9 cellular contexts compared by ENCODE assay signal in the genomic region with DNA sequence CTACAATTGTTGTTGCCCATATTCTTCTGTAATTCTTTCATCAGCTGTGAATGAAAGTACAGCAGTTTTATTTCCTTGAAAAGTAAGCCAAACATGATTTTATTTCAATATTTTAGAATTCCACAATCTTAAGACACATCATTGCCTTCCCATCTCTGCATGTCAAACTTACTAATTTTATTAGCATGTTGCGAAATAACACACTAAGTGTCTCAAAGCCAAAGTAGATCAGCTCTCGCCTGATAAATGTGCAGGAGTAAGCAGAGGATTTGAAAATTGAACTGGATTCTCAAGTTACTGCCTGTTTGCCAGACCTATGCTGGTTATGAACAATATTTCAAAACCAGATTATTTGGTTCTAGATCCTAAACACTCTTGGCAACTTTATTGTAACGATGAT. TPM values are rescaled to one million over a fixed set of nuclear protein-coding genes. Genes with fewer than 3 reads are reported as not detected.
DNase-seq lines count a peak whose midpoint lies in the region; ATAC-seq, FAIRE-seq and TF ChIP-seq lines count a peak whose summit lies in the region.
"Had no signal": no experiment of that assay in that cellular context is flagged by ENCODE, and none has a peak within 500 bp of the region (broad histone marks: within the 10 kb centered on the region; RNA-seq: fewer than 3 reads in every experiment).

No MANE protein-coding gene starts in this region.

- peaks cover 99% of the 10 kb centered on the region for H3K79me2 ChIP-seq in HepG2 (ENCODE audit: insufficient read depth, low read length)

- H3K27me3 ChIP-seq in right cardiac atrium (ENCODE audit: control insufficient read depth, insufficient read depth), result no peaks in the 10 kb centered on the region
- H3K27me3 ChIP-seq in HepG2 (ENCODE audit: control insufficient read depth in 1 of 2, insufficient read depth in 2 of 2, low read length in 2 of 2), result no peaks in the 10 kb centered on the region
- no peaks in the 10 kb centered on the region for H3K27me3 ChIP-seq in H7 (ENCODE audit: control insufficient read depth, insufficient read depth, low read length)

- peaks cover 80% of the 10 kb centered on the region for H3K4me1 Mint-ChIP-seq in activated T-helper 2 cell treated with anti-CD3 and anti-CD28 coated beads, Interferon-gamma antibody, Interleukin-2, Interleukin-4, amounts not matched to agents 10 μg/mL and 5 μg/mL and 100 μg/mL, durations not matched to agents 14 hours and 24 hours and 36 hours (ENCODE audit: low read depth)

- H3K36me3 ChIP-seq in HepG2 (replicated peaks in 1 of 2; ENCODE audit: control insufficient read depth in 1 of 2, insufficient read depth in 2 of 2, low read length in 2 of 2) (peaks cover 14 to 71% of the 10 kb centered on the region in 2 experiments), urinary bladder (ENCODE audit: insufficient read depth) (no peaks in the 10 kb centered on the region), H7 (replicated peaks; ENCODE audit: control insufficient read depth, insufficient read depth, low read length) (peaks cover 2% of the 10 kb centered on the region; the same call in 1 of the 2 replicates)

- H3K4me2 ChIP-seq in HepG2 (ENCODE audit: low read depth, low read length), result peak overlapping the region; percentile 30

- H3K4me3 Mint-ChIP-seq in activated T-helper 2 cell treated with anti-CD3 and anti-CD28 coated beads, Interferon-gamma antibody, Interleukin-2, Interleukin-4, amounts not matched to agents 10 μg/mL and 5 μg/mL and 100 μg/mL, durations not matched to agents 14 hours and 24 hours and 36 hours (ENCODE audit: low read depth), result peak overlapping the region; percentile 75

- H3K4me1 ChIP-seq in right cardiac atrium (ENCODE audit: control insufficient read depth, insufficient read depth, low read length) (peaks cover 28% of the 10 kb centered on the region), HepG2 (ENCODE audit: insufficient read depth, low read length) (peaks cover 100% of the 10 kb centered on the region), urinary bladder (ENCODE audit: insufficient read depth) (peaks cover 4% of the 10 kb centered on the region)

- peaks cover 47% of the 10 kb centered on the region for H3K36me3 Mint-ChIP-seq in activated T-helper 2 cell treated with anti-CD3 and anti-CD28 coated beads, Interferon-gamma antibody, Interleukin-2, Interleukin-4, amounts not matched to agents 10 μg/mL and 5 μg/mL and 100 μg/mL, durations not matched to agents 14 hours and 24 hours and 36 hours (ENCODE audit: low read depth)

- DNase-seq in Right ventricle myocardium inferior (ENCODE audit: missing footprints) (no peak), right cardiac atrium (no peak), HepG2 (ENCODE audit: low spot score) (no peak), NCI-H1092 treated with DMSO at 0.1 percent for 48 hours (lab: John Stamatoyannopoulos, UW) (no peak), H7 (no peak)
- no peak for DNase-seq in activated T-helper 2 cell treated with anti-CD3 and anti-CD28 coated beads, Interferon-gamma antibody, Interleukin-2, Interleukin-4, amounts not matched to agents 10 μg/mL and 5 μg/mL and 100 μg/mL, durations not matched to agents 14 hours and 24 hours and 36 hours (ENCODE audit: low spot score)
- DNase-seq: dermis blood vessel endothelial cell had no signal

- H3K9me3 ChIP-seq in right cardiac atrium (ENCODE audit: control insufficient read depth, low read length), result no peaks in the 10 kb centered on the region
- no peaks in the 10 kb centered on the region for H3K9me3 ChIP-seq in HepG2 (ENCODE audit: low read length)

- H3K4me3 ChIP-seq in right cardiac atrium (ENCODE audit: low read length), result no peak overlapping the region
- no peak overlapping the region for H3K4me3 ChIP-seq in HepG2 (replicated peaks in 1 of 3; ENCODE audit: insufficient read depth in 1 of 3, low read depth in 2 of 3, low read length in 3 of 3)
- H3K4me3 ChIP-seq in urinary bladder (ENCODE audit: low read depth, low read length), result no peak overlapping the region
- H3K4me3 ChIP-seq in H7 (ENCODE audit: insufficient read depth, low read depth, low read length), result no peak overlapping the region

- in situ Hi-C loops in HepG2 (cut with HindIII; ENCODE audit: extremely low pct_ligation_motif_present, low pct_unique_long_range_greater_than_20kb), result no loop called here

- POLR2A ChIA-PET in HepG2 (lab: Yijun Ruan, JAX), result interaction anchor here (1.0 to 1.2 kb wide), 2 partner anchors 19 to 155 kb away, joined by 3 to 5 read pairs; no protein-coding TSS in a partner anchor

- H3K27ac ChIP-seq in right cardiac atrium (ENCODE audit: low read length) (no peak overlapping the region), HepG2 (ENCODE audit: extremely low read length, insufficient read depth, low read length) (peak overlapping the region; percentile 69), urinary bladder (ENCODE audit: low read depth) (peak overlapping the region; percentile 77)

- no peak for TF ChIP-seq CTCF in HepG2 (CRISPR knock-in tag; IDR thresholded peaks at IDR 0.05)

- no peak; a peak in 1 of 4 replicates for TF ChIP-seq POLR2A in HepG2 (IDR thresholded peaks at IDR 0.05; ENCODE audit: insufficient read depth in 1 of 2, low read depth in 2 of 2, low read length in 2 of 2)

- H3K27me3 Mint-ChIP-seq in activated T-helper 2 cell treated with anti-CD3 and anti-CD28 coated beads, Interferon-gamma antibody, Interleukin-2, Interleukin-4, amounts not matched to agents 10 μg/mL and 5 μg/mL and 100 μg/mL, durations not matched to agents 14 hours and 24 hours and 36 hours (ENCODE audit: low read depth), result no peaks in the 10 kb centered on the region

- BruUV-seq in HepG2 (replicated peaks; lab: Mats Ljungman, UMichigan), result no TSS peak

- WGBS in right cardiac atrium, result 60% methylated on average over 3 of the region's 3 CpGs
- WGBS in HepG2 (ENCODE audit: low lambda C conversion rate), result 95% methylated on average over 3 of the region's 3 CpGs
- 63% methylated on average over 3 of the region's 3 CpGs for WGBS in urinary bladder

- FAIRE-seq in HepG2 (lab: Jason Lieb, UNC), result no peak

- intact Hi-C loops in Right ventricle myocardium inferior (cut with DNase I) (no loop called here), right cardiac atrium (cut with DNase I) (no loop called here), HepG2 (cut with micrococcal nuclease; ENCODE audit: unreplicated experiment) (no loop called here)
- intact Hi-C loops in activated T-helper 2 cell treated with anti-CD3 and anti-CD28 coated beads, Interferon-gamma antibody, Interleukin-2, Interleukin-4, amounts not matched to agents 10 μg/mL and 5 μg/mL and 100 μg/mL, durations not matched to agents 14 hours and 24 hours and 36 hours (cut with micrococcal nuclease), result no loop called here

- no peak for TF ChIP-seq RAD21 in HepG2 (CRISPR knock-in tag; IDR thresholded peaks at IDR 0.05)

- no peaks in the 10 kb centered on the region for H3K9me3 Mint-ChIP-seq in activated T-helper 2 cell treated with anti-CD3 and anti-CD28 coated beads, Interferon-gamma antibody, Interleukin-2, Interleukin-4, amounts not matched to agents 10 μg/mL and 5 μg/mL and 100 μg/mL, durations not matched to agents 14 hours and 24 hours and 36 hours

- peak; percentile 34 for ATAC-seq in Right ventricle myocardium inferior
- ATAC-seq in right cardiac atrium, result no peak
- ATAC-seq in HepG2, result no peak
- ATAC-seq in HG03571 (IDR thresholded peaks at IDR 0.05; ENCODE audit: unreplicated experiment), result no peak

- H4K20me1 ChIP-seq in HepG2 (ENCODE audit: insufficient read depth, low read length), result peaks cover 98% of the 10 kb centered on the region

- H2AFZ ChIP-seq in HepG2 (ENCODE audit: low read length), result no peak overlapping the region

- CTCF ChIA-PET in HepG2 (lab: Yijun Ruan, JAX; ENCODE audit: low intra/inter-chr PET ratio, low total read pairs), result no interaction called here

- TF ChIP-seq EP300 in HepG2 (IDR thresholded peaks at IDR 0.05; ENCODE audit: low read depth in 2 of 2, low read length in 2 of 2) (no peak), HepG2 (CRISPR knock-in tag; IDR thresholded peaks at IDR 0.05; ENCODE audit: borderline replicate concordance) (no peak)

- H3K27ac Mint-ChIP-seq in activated T-helper 2 cell treated with anti-CD3 and anti-CD28 coated beads, Interferon-gamma antibody, Interleukin-2, Interleukin-4, amounts not matched to agents 10 μg/mL and 5 μg/mL and 100 μg/mL, durations not matched to agents 14 hours and 24 hours and 36 hours, result peak overlapping the region; percentile 99

- H3K9ac ChIP-seq in HepG2 (ENCODE audit: insufficient read depth, low read depth, low read length), result 0 out of 2 replicates have a peak overlapping the region, but pooled peaks have one; percentile 26

RNA-seq across cellular contexts. Expression of a gene that starts 25.7 kb away (rescaled TPM):
- total RNA-seq in Right ventricle myocardium inferior (186 TPM), right cardiac atrium (100 to 1,000 TPM; 196 to 255 (median 212) TPM), HepG2 (2016; rRNA removed; fragmentation: Illumina TruSeq; extraction: Trizol) (68.1 and 82.2 TPM in 2 replicates), urinary bladder (128 TPM)
- polyA plus RNA-seq in right cardiac atrium (77.7 TPM), HepG2 (2011; rRNA removed) (187 and 204 TPM in 2 replicates), urinary bladder (161 TPM)
- 19.5 and 19.8 TPM in 2 replicates for total RNA-seq in activated T-helper 2 cell treated with anti-CD3 and anti-CD28 coated beads, Interferon-gamma antibody, Interleukin-2, Interleukin-4, amounts not matched to agents 10 μg/mL and 5 μg/mL and 100 μg/mL, durations not matched to agents 14 hours and 24 hours and 36 hours
- total RNA-seq in HepG2 (2016; cell fraction: cytosol; rRNA removed; fragmentation: Illumina TruSeq; extraction: Trizol; ENCODE audit: low read depth), result 25.9 and 27.4 TPM in 2 replicates
- 66.0 and 82.3 TPM in 2 replicates for total RNA-seq in HepG2 (2016; cell fraction: insoluble cytoplasmic fraction; rRNA removed; fragmentation: Illumina TruSeq; extraction: Trizol)
- 67.6 and 68.8 TPM in 2 replicates for total RNA-seq in HepG2 (2016; cell fraction: membrane; rRNA removed; fragmentation: Illumina TruSeq; extraction: Trizol)
- 134 and 135 TPM in 2 replicates for total RNA-seq in HepG2 (2016; cell fraction: nucleus; rRNA removed; fragmentation: Illumina TruSeq; extraction: Trizol)
- 141 and 194 TPM in 2 replicates for polyA plus RNA-seq in HepG2 (2011; cell fraction: cytosol; rRNA removed)
- 105 and 123 TPM in 2 replicates for polyA plus RNA-seq in HepG2 (2011; cell fraction: nucleus; rRNA removed)
- polyA plus RNA-seq in HepG2 (2012), result 125 and 162 TPM in 2 replicates
- polyA plus RNA-seq in HepG2 (2016; cell fraction: cytosol; fragmentation: Illumina TruSeq; extraction: Trizol; ENCODE audit: low read depth), result 8.6 and 9.7 TPM in 2 replicates
- 68.0 and 70.0 TPM in 2 replicates for polyA plus RNA-seq in HepG2 (2016; cell fraction: insoluble cytoplasmic fraction; fragmentation: Illumina TruSeq; extraction: Trizol; ENCODE audit: low read depth)
- 38.2 and 38.9 TPM in 2 replicates for polyA plus RNA-seq in HepG2 (2016; cell fraction: membrane; fragmentation: Illumina TruSeq; extraction: Trizol; ENCODE audit: low read depth)
- 134 and 138 TPM in 2 replicates for polyA plus RNA-seq in HepG2 (2016; cell fraction: nucleus; fragmentation: Illumina TruSeq; extraction: Trizol; ENCODE audit: insufficient read depth, low read depth)
- 24.1 and 399 TPM in 2 replicates for polyA minus RNA-seq in HepG2 (2011; rRNA and poly(A)+ RNA removed; ENCODE audit: low replicate concordance)
- 188 and 237 TPM in 2 replicates for polyA minus RNA-seq in HepG2 (2011; cell fraction: cytosol; rRNA and poly(A)+ RNA removed)
- 353 and 432 TPM in 2 replicates for polyA minus RNA-seq in HepG2 (2011; cell fraction: nucleus; rRNA and poly(A)+ RNA removed)
- total RNA-seq in H7 (2014; rRNA removed; shearing (Covaris generic)), result 4.3 and 6.4 TPM in 2 replicates
